In the genomic region with DNA sequence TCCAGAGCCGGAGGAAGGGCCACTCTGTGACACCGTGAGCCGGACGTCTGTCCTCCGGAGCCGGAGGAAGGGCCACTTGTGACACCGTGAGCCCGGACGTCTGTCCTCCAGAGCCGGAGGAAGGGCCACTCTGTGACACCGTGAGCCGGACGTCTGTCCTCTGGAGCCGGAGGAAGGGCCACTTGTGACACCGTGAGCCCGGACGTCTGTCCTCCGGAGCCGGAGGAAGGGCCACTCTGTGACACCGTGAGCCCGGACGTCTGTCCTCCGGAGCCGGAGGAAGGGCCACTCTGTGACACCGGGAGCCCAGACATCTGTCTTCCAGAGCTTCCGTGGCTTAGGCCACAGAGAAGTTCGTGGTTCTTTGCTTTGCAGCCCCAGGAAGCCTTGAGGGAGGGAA, we compare ENCODE assay signal across 5 cellular contexts. TPM values are rescaled to one million over a fixed set of nuclear protein-coding genes. Genes with fewer than 3 reads are reported as not detected.
"Had no signal": no experiment of that assay in that cellular context is flagged by ENCODE, and none has a peak within 500 bp of the region (broad histone marks: within the 10 kb centered on the region; RNA-seq: fewer than 3 reads in every experiment).

No MANE protein-coding gene starts in this region.

RNA-seq across cellular contexts. Expression of gene GLT1D1, which starts 6.6 kb away (rescaled TPM):
- total RNA-seq: GM23248, H4, HFFc6, HT1080 had no signal
- polyA plus RNA-seq: GM23248, IgD-negative memory B cell had no signal
